23 cellular contexts compared by ENCODE assay signal in the genomic region with DNA sequence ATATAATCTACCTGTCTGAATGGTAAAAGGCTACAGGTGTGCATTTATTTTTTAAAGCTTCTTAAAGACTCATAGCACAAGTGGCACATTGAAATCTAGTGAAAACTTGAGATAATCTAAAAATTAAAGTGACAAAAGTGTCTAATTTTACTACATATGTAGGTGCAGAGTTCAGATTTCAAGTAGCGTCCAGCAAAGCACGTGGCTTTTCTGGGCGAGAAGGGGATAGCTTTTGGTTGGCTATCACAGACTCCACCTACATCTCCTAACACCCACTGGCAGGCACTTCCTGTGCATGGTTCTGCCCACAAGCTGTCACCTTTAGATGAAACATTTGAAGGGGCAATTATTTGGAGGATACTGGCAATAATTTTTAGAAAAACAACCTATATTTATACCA. TPM values are rescaled to one million over a fixed set of nuclear protein-coding genes. Genes with fewer than 3 reads are reported as not detected.
A peak's percentile ranks its signal among the peaks of the same experiment; 100 is the strongest.
DNase-seq lines count a peak whose midpoint lies in the region; ATAC-seq and TF ChIP-seq lines count a peak whose summit lies in the region.
"Had no signal": no experiment of that assay in that cellular context is flagged by ENCODE, and none has a peak within 500 bp of the region (broad histone marks: within the 10 kb centered on the region; RNA-seq: fewer than 3 reads in every experiment).

No MANE protein-coding gene starts in this region.

- H3K9me3 Mint-ChIP-seq in brain (no peaks in the 10 kb centered on the region), osteocyte (ENCODE audit: unreplicated experiment) (no peaks in the 10 kb centered on the region)
- H3K9me3 Mint-ChIP-seq in stimulated activated effector memory CD8-positive, alpha-beta T cell treated with anti-CD3 and anti-CD28 coated beads, Interleukin-12 subunit alpha, Interleukin-12 subunit beta, amount 100 ng/mL, for 72 hours, result no peaks in the 10 kb centered on the region
- H3K9me3 Mint-ChIP-seq: activated naive CD4-positive, alpha-beta T cell treated with anti-CD3 and anti-CD28 coated beads for 36 hours; activated T-cell treated with anti-CD3 and anti-CD28 coated beads, Interleukin-2, amount 50 U/mL, for 24 hours had no signal

- no peak for ATAC-seq in stimulated activated effector memory CD8-positive, alpha-beta T cell treated with anti-CD3 and anti-CD28 coated beads, Interleukin-12 subunit alpha, Interleukin-12 subunit beta, amount 100 ng/mL, for 72 hours
- ATAC-seq: activated CD4-positive, CD25-positive, alpha-beta regulatory T cell treated with anti-CD3 and anti-CD28 coated beads, Interleukin-2, amount 50 U/mL, for 24 hours; lower lobe of right lung; mucosa of descending colon; PC-3 had no signal

- TF ChIP-seq EP300 in Ishikawa (IDR thresholded peaks at IDR 0.05; ENCODE audit: borderline replicate concordance), result no peak

- H3K36me3 Mint-ChIP-seq in brain, result no peaks in the 10 kb centered on the region
- peaks cover 3% of the 10 kb centered on the region for H3K36me3 Mint-ChIP-seq in osteocyte (ENCODE audit: unreplicated experiment)
- peaks cover 27% of the 10 kb centered on the region for H3K36me3 Mint-ChIP-seq in stimulated activated effector memory CD8-positive, alpha-beta T cell treated with anti-CD3 and anti-CD28 coated beads, Interleukin-12 subunit alpha, Interleukin-12 subunit beta, amount 100 ng/mL, for 72 hours

- no peak for TF ChIP-seq RAD21 in Ishikawa (IDR thresholded peaks at IDR 0.05; ENCODE audit: low read depth)

- no peak overlapping the region for H3K27ac Mint-ChIP-seq in brain
- H3K27ac Mint-ChIP-seq in osteocyte (ENCODE audit: unreplicated experiment), result no peak overlapping the region
- H3K27ac Mint-ChIP-seq in stimulated activated effector memory CD8-positive, alpha-beta T cell treated with anti-CD3 and anti-CD28 coated beads, Interleukin-12 subunit alpha, Interleukin-12 subunit beta, amount 100 ng/mL, for 72 hours, result no peak overlapping the region
- H3K27ac Mint-ChIP-seq: activated naive CD4-positive, alpha-beta T cell treated with anti-CD3 and anti-CD28 coated beads for 36 hours had no signal

- peak overlapping the region in 3 of 5 experiments; percentile 83 to 86 (median 84) for H3K4me3 Mint-ChIP-seq in brain
- peak overlapping the region; percentile 77 for H3K4me3 Mint-ChIP-seq in osteocyte (ENCODE audit: unreplicated experiment)
- H3K4me3 Mint-ChIP-seq in stimulated activated effector memory CD8-positive, alpha-beta T cell treated with anti-CD3 and anti-CD28 coated beads, Interleukin-12 subunit alpha, Interleukin-12 subunit beta, amount 100 ng/mL, for 72 hours, result no peak overlapping the region

- peaks cover 6% of the 10 kb centered on the region for H3K27me3 Mint-ChIP-seq in brain
- no peaks in the 10 kb centered on the region for H3K27me3 Mint-ChIP-seq in osteocyte (ENCODE audit: unreplicated experiment)
- H3K27me3 Mint-ChIP-seq: activated T-cell treated with anti-CD3 and anti-CD28 coated beads, Interleukin-2, amount 50 U/mL, for 24 hours had no signal

- peaks cover 31% of the 10 kb centered on the region for H3K4me1 Mint-ChIP-seq in brain
- H3K4me1 Mint-ChIP-seq in osteocyte (ENCODE audit: unreplicated experiment), result peaks cover 19% of the 10 kb centered on the region
- H3K4me1 Mint-ChIP-seq in stimulated activated effector memory CD8-positive, alpha-beta T cell treated with anti-CD3 and anti-CD28 coated beads, Interleukin-12 subunit alpha, Interleukin-12 subunit beta, amount 100 ng/mL, for 72 hours, result peaks cover 16% of the 10 kb centered on the region

- peak; percentile 55 for DNase-seq in activated CD8-positive, alpha-beta memory T cell treated with anti-CD3 and anti-CD28 coated beads for 24 hours
- DNase-seq in activated CD8-positive, alpha-beta memory T cell treated with anti-CD3 and anti-CD28 coated beads, Interleukin-2, amount 50 U/mL, for 4 hours, result no peak
- DNase-seq in osteocyte (ENCODE audit: extremely low spot score, unreplicated experiment) (no peak), NCI-H2227 (lab: John Stamatoyannopoulos, UW; ENCODE audit: unreplicated experiment) (no peak), NOMO-1 treated with dmso at 0.1 percent for 144 hours (lab: John Stamatoyannopoulos, UW; ENCODE audit: unreplicated experiment) (no peak)
- no peak for DNase-seq in stimulated activated effector memory CD8-positive, alpha-beta T cell treated with anti-CD3 and anti-CD28 coated beads, Interleukin-12 subunit alpha, Interleukin-12 subunit beta, amount 100 ng/mL, for 72 hours (ENCODE audit: low spot score in 2 of 2)
- DNase-seq: activated naive CD4-positive, alpha-beta T cell treated with anti-CD3 and anti-CD28 coated beads for 36 hours; activated T-cell treated with anti-CD3 and anti-CD28 coated beads, Interleukin-2, amount 50 U/mL, for 24 hours; BE2C; Calu3; H7; kidney; lower lobe of right lung; mucosa of descending colon; NCI-H1930; NCI-H345; PC-3; Right ventricle myocardium superior; sigmoid colon; stomach had no signal

- no peak for TF ChIP-seq CTCF in brain (conservative IDR thresholded peaks at IDR 0.05)
- no peak for TF ChIP-seq CTCF in osteocyte (IDR thresholded peaks at IDR 0.05)

TF ChIP-seq in Ishikawa, 13 proteins besides CTCF, POLR2A, EP300 and RAD21:
- TF ChIP-seq, protein P1, sequence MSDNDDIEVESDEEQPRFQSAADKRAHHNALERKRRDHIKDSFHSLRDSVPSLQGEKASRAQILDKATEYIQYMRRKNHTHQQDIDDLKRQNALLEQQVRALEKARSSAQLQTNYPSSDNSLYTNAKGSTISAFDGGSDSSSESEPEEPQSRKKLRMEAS (IDR thresholded peaks at IDR 0.05), result peak; percentile 52; the same call in 1 of the 2 replicates
- TF ChIP-seq ZBTB7A (IDR thresholded peaks at IDR 0.05; ENCODE audit: low read depth), result no peak
- no peak for TF ChIP-seq YY1 (IDR thresholded peaks at IDR 0.05; ENCODE audit: low read depth)

RNA-seq across cellular contexts. Expression of a gene that starts 1.9 kb away (rescaled TPM):
- 9.0 TPM for polyA plus RNA-seq in brain (ENCODE audit: insufficient read depth, low read depth, low replicate concordance)
- total RNA-seq in osteocyte, result 10.1 and 11.0 TPM in 2 replicates
